Comparison of ENCODE assay signal across 37 cellular contexts in the genomic region with DNA sequence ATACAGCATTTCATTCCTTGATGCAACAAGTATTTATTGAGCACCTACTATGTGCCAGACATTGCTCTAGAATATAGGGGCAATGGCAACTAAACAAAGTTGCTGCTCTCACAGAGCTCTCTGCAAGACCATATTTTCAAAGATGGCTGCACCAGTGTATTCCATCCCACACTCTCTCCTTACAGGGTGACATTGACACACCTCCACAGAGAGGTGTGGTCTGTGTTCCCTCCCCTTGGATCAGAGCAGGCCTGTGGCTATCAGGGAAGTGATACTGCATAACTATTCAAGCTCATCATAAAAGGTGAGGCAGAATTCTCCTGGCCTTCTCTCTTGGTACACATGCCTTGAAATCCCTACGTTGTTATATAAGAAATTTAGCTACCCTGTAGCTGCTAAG.
"Had no signal": no experiment of that assay in that cellular context is flagged by ENCODE, and none has a peak within 500 bp of the region (broad histone marks: within the 10 kb centered on the region; RNA-seq: fewer than 3 reads in every experiment).

No MANE protein-coding gene starts in this region.

- H3K4me3 Mint-ChIP-seq: activated B cell treated with CpG ODN at 0.5 μM for 24 hours; activated CD4-positive, alpha-beta memory T cell treated with anti-CD3 and anti-CD28 coated beads for 36 hours; activated CD4-positive, alpha-beta T cell treated with anti-CD3 and anti-CD28 coated beads, Interleukin-2, amount 10 ng/mL, durations not matched to agents 24 days and 14 days; activated CD8-positive, alpha-beta T cell treated with anti-CD3 and anti-CD28 coated beads for 36 hours; activated naive CD4-positive, alpha-beta T cell treated with anti-CD3 and anti-CD28 coated beads, Interleukin-2, amount 10 ng/mL, durations not matched to agents 7 days and 5 days; activated naive CD4-positive, alpha-beta T cell treated with anti-CD3 and anti-CD28 coated beads, Interleukin-2, amount 50 U/mL, for 24 hours; activated naive CD8-positive, alpha-beta T cell; activated naive CD8-positive, alpha-beta T cell treated with anti-CD3 and anti-CD28 coated beads, Interleukin-2, amount 10 ng/mL, durations not matched to agents 7 days and 5 days; activated naive CD8-positive, alpha-beta T cell treated with anti-CD3 and anti-CD28 coated beads, Interleukin-2, amount 50 U/mL, for 24 hours; activated T-cell treated with anti-CD3 and anti-CD28 coated beads, Interleukin-2, amount 50 U/mL, for 4 hours; activated T-cell treated with anti-CD3 and anti-CD28 coated beads, Interleukin-2, amount 50 U/mL, for 72 hours; activated T-helper 1 cell treated with anti-CD3 and anti-CD28 coated beads, Interleukin-12 subunit alpha, Interleukin-12 subunit beta, Interleukin-2, Interleukin-4 antibody, amounts not matched to agents 30 ng/mL and 10 ng/mL and 1 ng/mL, durations not matched to agents 14 hours and 24 hours and 36 hours; activated T-helper 17 cell treated with anti-CD3 and anti-CD28 coated beads, Interleukin-2, amount 50 U/mL, for 72 hours; brain; central memory CD8-positive, alpha-beta T cell; T-cell; T-helper 2 cell treated with Interferon-gamma antibody and Interleukin-4, amounts not matched to agents 5 μg/mL and 100 μg/mL, for 36 hours had no signal

- H3K4me3 ChIP-seq: ascending aorta, cardiac muscle cell had no signal

- H3K36me3 Mint-ChIP-seq: activated CD4-positive, alpha-beta memory T cell treated with anti-CD3 and anti-CD28 coated beads for 36 hours; activated naive CD4-positive, alpha-beta T cell treated with anti-CD3 and anti-CD28 coated beads, Interleukin-2, amount 10 ng/mL, durations not matched to agents 7 days and 5 days; activated naive CD4-positive, alpha-beta T cell treated with anti-CD3 and anti-CD28 coated beads, Interleukin-2, amount 50 U/mL, for 24 hours; activated naive CD8-positive, alpha-beta T cell; activated naive CD8-positive, alpha-beta T cell treated with anti-CD3 and anti-CD28 coated beads, Interleukin-2, amount 10 ng/mL, durations not matched to agents 7 days and 5 days; brain; T-cell had no signal

- H3K27ac ChIP-seq: ascending aorta, cardiac muscle cell, VCaP had no signal

- H3K27ac Mint-ChIP-seq: activated B cell treated with CpG ODN at 0.5 μM for 24 hours; activated CD4-positive, alpha-beta memory T cell treated with anti-CD3 and anti-CD28 coated beads for 36 hours; activated CD4-positive, alpha-beta T cell treated with anti-CD3 and anti-CD28 coated beads, Interleukin-2, amount 10 ng/mL, durations not matched to agents 24 days and 14 days; activated CD8-positive, alpha-beta T cell treated with anti-CD3 and anti-CD28 coated beads for 36 hours; activated naive CD4-positive, alpha-beta T cell treated with anti-CD3 and anti-CD28 coated beads, Interleukin-2, amount 10 ng/mL, durations not matched to agents 7 days and 5 days; activated naive CD4-positive, alpha-beta T cell treated with anti-CD3 and anti-CD28 coated beads, Interleukin-2, amount 50 U/mL, for 24 hours; activated naive CD8-positive, alpha-beta T cell; activated naive CD8-positive, alpha-beta T cell treated with anti-CD3 and anti-CD28 coated beads, Interleukin-2, amount 10 ng/mL, durations not matched to agents 7 days and 5 days; activated naive CD8-positive, alpha-beta T cell treated with anti-CD3 and anti-CD28 coated beads, Interleukin-2, amount 50 U/mL, for 24 hours; activated T-cell treated with anti-CD3 and anti-CD28 coated beads, Interleukin-2, amount 50 U/mL, for 72 hours; activated T-helper 1 cell treated with anti-CD3 and anti-CD28 coated beads, Interleukin-12 subunit alpha, Interleukin-12 subunit beta, Interleukin-2, Interleukin-4 antibody, amounts not matched to agents 30 ng/mL and 10 ng/mL and 1 ng/mL, durations not matched to agents 14 hours and 24 hours and 36 hours; activated T-helper 17 cell treated with anti-CD3 and anti-CD28 coated beads, Interleukin-2, amount 50 U/mL, for 72 hours; brain; T-cell; T-helper 2 cell treated with Interferon-gamma antibody and Interleukin-4, amounts not matched to agents 5 μg/mL and 100 μg/mL, for 36 hours had no signal

- H3K36me3 ChIP-seq: ascending aorta, cardiac muscle cell had no signal

- FAIRE-seq: bronchial epithelial cell, TTC549 had no signal

- H3K9me3 ChIP-seq: ascending aorta had no signal

- H3K9me3 Mint-ChIP-seq: activated B cell treated with CpG ODN at 0.5 μM for 24 hours; activated CD4-positive, alpha-beta memory T cell treated with anti-CD3 and anti-CD28 coated beads for 36 hours; activated CD4-positive, alpha-beta T cell treated with anti-CD3 and anti-CD28 coated beads, Interleukin-2, amount 10 ng/mL, durations not matched to agents 24 days and 14 days; activated CD8-positive, alpha-beta T cell treated with anti-CD3 and anti-CD28 coated beads for 36 hours; activated naive CD4-positive, alpha-beta T cell treated with anti-CD3 and anti-CD28 coated beads, Interleukin-2, amount 10 ng/mL, durations not matched to agents 7 days and 5 days; activated naive CD4-positive, alpha-beta T cell treated with anti-CD3 and anti-CD28 coated beads, Interleukin-2, amount 50 U/mL, for 24 hours; activated naive CD8-positive, alpha-beta T cell treated with anti-CD3 and anti-CD28 coated beads, Interleukin-2, amount 10 ng/mL, durations not matched to agents 7 days and 5 days; activated T-cell treated with anti-CD3 and anti-CD28 coated beads, Interleukin-2, amount 50 U/mL, for 4 hours; activated T-cell treated with anti-CD3 and anti-CD28 coated beads, Interleukin-2, amount 50 U/mL, for 72 hours; activated T-helper 1 cell treated with anti-CD3 and anti-CD28 coated beads, Interleukin-12 subunit alpha, Interleukin-12 subunit beta, Interleukin-2, Interleukin-4 antibody, amounts not matched to agents 30 ng/mL and 10 ng/mL and 1 ng/mL, durations not matched to agents 14 hours and 24 hours and 36 hours; activated T-helper 17 cell treated with anti-CD3 and anti-CD28 coated beads, Interleukin-2, amount 50 U/mL, for 72 hours; brain; central memory CD8-positive, alpha-beta T cell; T-cell; T-helper 2 cell treated with Interferon-gamma antibody and Interleukin-4, amounts not matched to agents 5 μg/mL and 100 μg/mL, for 36 hours had no signal

- ATAC-seq: activated CD8-positive, alpha-beta T cell treated with anti-CD3 and anti-CD28 coated beads for 36 hours; activated naive CD8-positive, alpha-beta T cell treated with anti-CD3 and anti-CD28 coated beads, Interleukin-2, amount 50 U/mL, for 24 hours; activated T-cell treated with anti-CD3 and anti-CD28 coated beads, Interleukin-2, amount 50 U/mL, for 4 hours; activated T-cell treated with anti-CD3 and anti-CD28 coated beads, Interleukin-2, amount 50 U/mL, for 72 hours; activated T-helper 17 cell treated with anti-CD3 and anti-CD28 coated beads, Interleukin-2, amount 50 U/mL, for 72 hours; T-cell had no signal

- DNase-seq: activated B cell treated with CpG ODN at 0.5 μM for 24 hours; activated CD4-positive, alpha-beta memory T cell treated with anti-CD3 and anti-CD28 coated beads for 36 hours; activated CD4-positive, alpha-beta T cell treated with anti-CD3 and anti-CD28 coated beads for 4 hours; activated CD4-positive, alpha-beta T cell treated with anti-CD3 and anti-CD28 coated beads, Interleukin-2, amount 10 ng/mL, durations not matched to agents 24 days and 14 days; activated CD4-positive, alpha-beta T cell treated with anti-CD3 and anti-CD28 coated beads, Interleukin-2, amount 50 U/mL, for 1 hour; activated CD4-positive, alpha-beta T cell treated with anti-CD3 and anti-CD28 coated beads, Interleukin-2, amount 50 U/mL, for 4 hours; activated CD4-positive, CD25-positive, alpha-beta regulatory T cell treated with anti-CD3 and anti-CD28 coated beads, Interleukin-2, amount 50 U/mL, for 72 hours; activated CD8-positive, alpha-beta memory T cell treated with anti-CD3 and anti-CD28 coated beads, Interleukin-2, amount 50 U/mL, for 4 hours; activated CD8-positive, alpha-beta T cell treated with anti-CD3 and anti-CD28 coated beads for 36 hours; activated gamma-delta T cell; activated naive CD4-positive, alpha-beta T cell treated with anti-CD3 and anti-CD28 coated beads, Interleukin-2, amount 10 ng/mL, durations not matched to agents 7 days and 5 days; activated naive CD4-positive, alpha-beta T cell treated with Interleukin-2 at 50 U/mL for 16 hours; activated naive CD8-positive, alpha-beta T cell treated with anti-CD3 and anti-CD28 coated beads, Interleukin-2, amount 10 ng/mL, durations not matched to agents 7 days and 5 days; activated naive CD8-positive, alpha-beta T cell treated with anti-CD3 and anti-CD28 coated beads, Interleukin-2, amount 50 U/mL, for 24 hours; activated T-cell treated with anti-CD3 and anti-CD28 coated beads for 4 hours; activated T-cell treated with anti-CD3 and anti-CD28 coated beads, Interleukin-2, amount 50 U/mL, for 1 hour; activated T-cell treated with anti-CD3 and anti-CD28 coated beads, Interleukin-2, amount 50 U/mL, for 4 hours; activated T-cell treated with anti-CD3 and anti-CD28 coated beads, Interleukin-2, amount 50 U/mL, for 72 hours; amygdala; anterior cingulate cortex; caudate nucleus; cerebellar nuclear complex; T-cell; T-helper 2 cell; T-helper 9 cell had no signal

- H3K27me3 ChIP-seq: ascending aorta, cardiac muscle cell had no signal

- H3K4me1 ChIP-seq: ascending aorta had no signal

- H3K4me1 Mint-ChIP-seq: activated B cell treated with CpG ODN at 0.5 μM for 24 hours; activated CD4-positive, alpha-beta T cell treated with anti-CD3 and anti-CD28 coated beads, Interleukin-2, amount 10 ng/mL, durations not matched to agents 24 days and 14 days; activated naive CD4-positive, alpha-beta T cell treated with anti-CD3 and anti-CD28 coated beads, Interleukin-2, amount 10 ng/mL, durations not matched to agents 7 days and 5 days; activated naive CD4-positive, alpha-beta T cell treated with anti-CD3 and anti-CD28 coated beads, Interleukin-2, amount 50 U/mL, for 24 hours; activated naive CD8-positive, alpha-beta T cell treated with anti-CD3 and anti-CD28 coated beads, Interleukin-2, amount 10 ng/mL, durations not matched to agents 7 days and 5 days; activated naive CD8-positive, alpha-beta T cell treated with anti-CD3 and anti-CD28 coated beads, Interleukin-2, amount 50 U/mL, for 24 hours; activated T-helper 17 cell treated with anti-CD3 and anti-CD28 coated beads, Interleukin-2, amount 50 U/mL, for 72 hours; brain; central memory CD8-positive, alpha-beta T cell; T-cell had no signal
